In the genomic region with DNA sequence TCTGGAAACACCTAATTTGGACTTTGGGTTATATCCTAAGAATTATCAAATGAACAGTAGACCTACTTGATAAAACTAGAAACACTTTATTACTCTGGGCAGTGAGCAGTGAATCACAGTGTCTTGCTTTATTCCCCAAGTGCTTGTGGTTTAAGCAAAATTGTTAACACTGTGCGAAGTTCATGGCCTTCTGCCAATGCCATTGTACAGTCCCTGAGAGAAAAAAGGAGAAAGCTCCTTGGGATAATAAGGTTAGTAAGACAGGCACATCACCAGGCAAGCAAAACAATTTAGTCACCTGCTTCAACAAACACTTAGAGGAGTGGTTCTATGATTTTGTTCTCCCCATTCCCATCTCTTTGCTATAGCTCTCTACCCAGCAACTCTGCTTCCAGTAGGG, we compare ENCODE assay signal across 16 cellular contexts. TPM values are rescaled to one million over a fixed set of nuclear protein-coding genes. Genes with fewer than 3 reads are reported as not detected.
DNase-seq lines count a peak whose midpoint lies in the region; ATAC-seq and TF ChIP-seq lines count a peak whose summit lies in the region.
"Had no signal": no experiment of that assay in that cellular context is flagged by ENCODE, and none has a peak within 500 bp of the region (broad histone marks: within the 10 kb centered on the region; RNA-seq: fewer than 3 reads in every experiment).

No MANE protein-coding gene starts in this region.

- peaks cover 6% of the 10 kb centered on the region; the same call in 1 of the 2 replicates for H3K27me3 ChIP-seq in HAP-1 (ENCODE audit: low read depth)
- H3K27me3 ChIP-seq in SJSA1 (replicated peaks): no peaks in the 10 kb centered on the region

- H3K27ac Mint-ChIP-seq in mesothelial cell of epicardium: no peak overlapping the region
- H3K27ac Mint-ChIP-seq: activated naive CD4-positive, alpha-beta T cell treated with anti-CD3 and anti-CD28 coated beads, Interleukin-2, amount 10 ng/mL, durations not matched to agents 7 days and 5 days; immature natural killer cell; stimulated activated memory B cell treated with anti-CD40 and anti-IgM and Interleukin-4, amounts not matched to agents 10 μg/mL and 1 μg/mL and 100 μg/mL, for 72 hours had no signal

- no peaks in the 10 kb centered on the region for H3K36me3 Mint-ChIP-seq in mesothelial cell of epicardium
- H3K36me3 Mint-ChIP-seq: activated naive CD4-positive, alpha-beta T cell treated with anti-CD3 and anti-CD28 coated beads, Interleukin-2, amount 10 ng/mL, durations not matched to agents 7 days and 5 days; immature natural killer cell; stimulated activated memory B cell treated with anti-CD40 and anti-IgM and Interleukin-4, amounts not matched to agents 10 μg/mL and 1 μg/mL and 100 μg/mL, for 72 hours had no signal

- no peak overlapping the region for H3K27ac ChIP-seq in SJSA1

- in situ Hi-C loops in HAP-1 (cut with MboI; ENCODE audit: low sequenced_read_pairs): no loop called here

- no peak for TF ChIP-seq CTCF in AG10803 (conservative IDR thresholded peaks at IDR 0.05; ENCODE audit: low read length)
- TF ChIP-seq CTCF in fibroblast of the aortic adventitia (IDR thresholded peaks at IDR 0.05; ENCODE audit: insufficient read depth, low read length): no peak
- TF ChIP-seq CTCF in mesothelial cell of epicardium (IDR thresholded peaks at IDR 0.05; ENCODE audit: unreplicated experiment): no peak

- H3K4me1 ChIP-seq in HAP-1: no peaks in the 10 kb centered on the region
- H3K4me1 ChIP-seq in SJSA1 (replicated peaks): peaks cover under 1% of the 10 kb centered on the region; the same call in 1 of the 2 replicates

- ATAC-seq in GM18909 (IDR thresholded peaks at IDR 0.05; ENCODE audit: poor library complexity, unreplicated experiment): no peak
- ATAC-seq in GM18858 (IDR thresholded peaks at IDR 0.05; ENCODE audit: unreplicated experiment): no peak
- no peak for ATAC-seq in GM19324 (IDR thresholded peaks at IDR 0.05; ENCODE audit: low FRiP score, unreplicated experiment)

- H3K4me3 ChIP-seq in AG10803 (ENCODE audit: low read length) (no peak overlapping the region), HAP-1 (no peak overlapping the region), SJSA1 (no peak overlapping the region), fibroblast of the aortic adventitia (ENCODE audit: low read depth, low read length) (no peak overlapping the region)

- H3K4me3 Mint-ChIP-seq in mesothelial cell of epicardium: no peak overlapping the region
- H3K4me3 Mint-ChIP-seq: activated naive CD4-positive, alpha-beta T cell treated with anti-CD3 and anti-CD28 coated beads, Interleukin-2, amount 10 ng/mL, durations not matched to agents 7 days and 5 days; immature natural killer cell; stimulated activated memory B cell treated with anti-CD40 and anti-IgM and Interleukin-4, amounts not matched to agents 10 μg/mL and 1 μg/mL and 100 μg/mL, for 72 hours had no signal

- H3K9me3 ChIP-seq in HAP-1: no peaks in the 10 kb centered on the region
- H3K9me3 ChIP-seq in SJSA1 (replicated peaks): no peaks in the 10 kb centered on the region

- no peaks in the 10 kb centered on the region for H3K4me1 Mint-ChIP-seq in mesothelial cell of epicardium
- H3K4me1 Mint-ChIP-seq: activated naive CD4-positive, alpha-beta T cell treated with anti-CD3 and anti-CD28 coated beads, Interleukin-2, amount 10 ng/mL, durations not matched to agents 7 days and 5 days; immature natural killer cell; stimulated activated memory B cell treated with anti-CD40 and anti-IgM and Interleukin-4, amounts not matched to agents 10 μg/mL and 1 μg/mL and 100 μg/mL, for 72 hours had no signal

- peak; percentile 42 for DNase-seq in AG10803 (ENCODE audit: low read depth)
- peak; percentile 3 to 16 for DNase-seq in HAP-1 (ENCODE audit: low spot score in 2 of 2)
- peak; percentile 56 to 57 for DNase-seq in SJSA1 (ENCODE audit: low read depth in 1 of 2, low spot score in 2 of 2)
- peak; percentile 78 for DNase-seq in fibroblast of the aortic adventitia (ENCODE audit: low read depth)
- DNase-seq in mesothelial cell of epicardium (ENCODE audit: low spot score in 2 of 2, unreplicated experiment in 2 of 2): no peak
- DNase-seq: activated naive CD4-positive, alpha-beta T cell treated with anti-CD3 and anti-CD28 coated beads, Interleukin-2, amount 10 ng/mL, durations not matched to agents 7 days and 5 days; immature natural killer cell; NCI-H510A treated with DMSO at 0.1 percent for 48 hours; Right ventricle myocardium superior; stimulated activated CD4-positive, alpha-beta T cell treated with anti-CD3 and anti-CD28 coated beads, Interleukin-4, amount 100 ng/mL, for 1 hour had no signal

- H3K27me3 Mint-ChIP-seq in mesothelial cell of epicardium (ENCODE audit: low read depth): no peaks in the 10 kb centered on the region
- H3K27me3 Mint-ChIP-seq: stimulated activated memory B cell treated with anti-CD40 and anti-IgM and Interleukin-4, amounts not matched to agents 10 μg/mL and 1 μg/mL and 100 μg/mL, for 72 hours had no signal

- H3K9me3 Mint-ChIP-seq in mesothelial cell of epicardium: no peaks in the 10 kb centered on the region
- H3K9me3 Mint-ChIP-seq: activated naive CD4-positive, alpha-beta T cell treated with anti-CD3 and anti-CD28 coated beads, Interleukin-2, amount 10 ng/mL, durations not matched to agents 7 days and 5 days; immature natural killer cell; stimulated activated memory B cell treated with anti-CD40 and anti-IgM and Interleukin-4, amounts not matched to agents 10 μg/mL and 1 μg/mL and 100 μg/mL, for 72 hours had no signal

- H3K36me3 ChIP-seq in HAP-1 (replicated peaks) (no peaks in the 10 kb centered on the region), SJSA1 (no peaks in the 10 kb centered on the region)

RNA-seq across cellular contexts. Expression of gene ADCYAP1, which starts 39.8 kb away (rescaled TPM):
- total RNA-seq in SJSA1 (2014; rRNA removed; shearing (Covaris generic)): not detected in 2 replicates
- total RNA-seq in fibroblast of the aortic adventitia (ENCODE audit: low replicate concordance): 0.16 and 0.72 TPM in 2 replicates
- total RNA-seq in mesothelial cell of epicardium: 0.70 to 1.3 TPM (median 0.72 TPM) in 3 replicates
- total RNA-seq: chondrocyte, H1, Right ventricle myocardium superior had no signal

Comparison
In these comparisons a context has a peak if more than half of its experiments do, and no peak if none do; other contexts are left out.
1. DNase-seq: peak in AG10803 (single experiment), HAP-1 (2 of 2), SJSA1 (2 of 2) and fibroblast of the aortic adventitia (single experiment); none in mesothelial cell of epicardium (0 of 2).